9 cellular contexts compared by ENCODE assay signal in genomic region chr1:111203681-111204210, GRCh38. TPM values are rescaled to one million over a fixed set of nuclear protein-coding genes. Genes with fewer than 3 reads are reported as not detected.
DNase-seq lines count a peak whose midpoint lies in the region; ATAC-seq and TF ChIP-seq lines count a peak whose summit lies in the region.
"Had no signal": no experiment of that assay in that cellular context is flagged by ENCODE, and none has a peak within 500 bp of the region (broad histone marks: within the 10 kb centered on the region; RNA-seq: fewer than 3 reads in every experiment).

No MANE protein-coding gene starts in this region.

- no peaks in the 10 kb centered on the region for H3K79me2 ChIP-seq in fibroblast of lung (ENCODE audit: control insufficient read depth, insufficient read depth, low read length)

- peak overlapping the region; percentile 30 for H3K9ac ChIP-seq in fibroblast of lung (ENCODE audit: insufficient read depth, low read length)

- H3K27me3 ChIP-seq in fibroblast of lung (ENCODE audit: control insufficient read depth, insufficient read depth, low read length) (peaks cover 13% of the 10 kb centered on the region), ovary (no peaks in the 10 kb centered on the region), thyroid gland (no peaks in the 10 kb centered on the region)

- H4K20me1 ChIP-seq in fibroblast of lung (ENCODE audit: control insufficient read depth, extremely low read depth, insufficient read depth, low read length) = no peaks in the 10 kb centered on the region

- H3K4me2 ChIP-seq in fibroblast of lung (ENCODE audit: extremely low read depth, insufficient read depth, low read length) = peak overlapping the region; percentile 66

- H3K4me3 ChIP-seq in fibroblast of lung (replicated peaks in 1 of 4; ENCODE audit: control extremely low read depth in 1 of 4, insufficient read depth in 1 of 4, low read depth in 3 of 4, low read length in 4 of 4) = peak overlapping the region; percentile 37 to 58 (median 48)
- H3K4me3 ChIP-seq in ovary = peak overlapping the region; percentile 62
- H3K4me3 ChIP-seq in thyroid gland (replicated peaks in 1 of 3) = peak overlapping the region; percentile 34 to 84 (median 70)

- no peaks in the 10 kb centered on the region for H3K9me3 ChIP-seq in fibroblast of lung (ENCODE audit: control insufficient read depth, insufficient read depth, low read depth, low read length)
- no peaks in the 10 kb centered on the region for H3K9me3 ChIP-seq in ovary
- H3K9me3 ChIP-seq in thyroid gland = no peaks in the 10 kb centered on the region

- H2AFZ ChIP-seq in fibroblast of lung (ENCODE audit: low read length) = no peak overlapping the region

- TF ChIP-seq CTCF in fibroblast of lung (conservative IDR thresholded peaks at IDR 0.05 in 1 of 2, IDR thresholded peaks at IDR 0.05 in 1 of 2; ENCODE audit: low read depth in 1 of 2, low read length in 2 of 2) (no peak), ovary (IDR thresholded peaks at IDR 0.05) (no peak), thyroid gland (IDR thresholded peaks at IDR 0.05) (no peak)

- H3K27ac ChIP-seq in fibroblast of lung (ENCODE audit: insufficient read depth, low read length) (no peak overlapping the region), ovary (no peak overlapping the region), thyroid gland (peak overlapping the region; percentile 43 to 89 (median 86))

- WGBS in ovary, 3 donors = 9 to 23% (median 12%) methylated on average over 17 to 42 of the region's 43 CpGs
- 9 to 25% methylated on average over 17 to 29 of the region's 43 CpGs for WGBS in thyroid gland, 2 donors

- DNase-seq in NCI-H2029 (lab: John Stamatoyannopoulos, UW) (peak; percentile 56), NCI-H2029 treated with DMSO at 0.1 percent for 48 hours (lab: John Stamatoyannopoulos, UW) (no peak), NCI-H526 treated with DMSO at 0.1 percent for 48 hours (lab: John Stamatoyannopoulos, UW) (peak; percentile 67), fibroblast of lung (ENCODE audit: low read depth in 2 of 2) (peak; percentile 35 to 46), ovary (peak; percentile 33 to 70 (median 46)), thyroid gland (peak; percentile 81 to 85)
- DNase-seq in activated CD8-positive, alpha-beta memory T cell treated with anti-CD3 and anti-CD28 coated beads, Interleukin-2, amount 50 U/mL, for 4 hours = peak; percentile 76

- no peak for TF ChIP-seq EP300 in ovary (IDR thresholded peaks at IDR 0.05)

- intact Hi-C loops in ovary (cut with DNase I) (no loop called here), thyroid gland (cut with DNase I) (no loop called here)

- TF ChIP-seq POLR2A in ovary (IDR thresholded peaks at IDR 0.05) = no peak
- peak in 1 of 2 donors; percentile 1 for TF ChIP-seq POLR2A in thyroid gland (IDR thresholded peaks at IDR 0.05)

- H3K36me3 ChIP-seq in fibroblast of lung (ENCODE audit: control insufficient read depth, insufficient read depth, low read length) = no peaks in the 10 kb centered on the region
- H3K36me3 ChIP-seq in ovary = no peaks in the 10 kb centered on the region
- no peaks in the 10 kb centered on the region for H3K36me3 ChIP-seq in thyroid gland

- H3K4me1 ChIP-seq in fibroblast of lung (ENCODE audit: control insufficient read depth, extremely low read depth, insufficient read depth, low read length) (peaks cover 2% of the 10 kb centered on the region), ovary (ENCODE audit: insufficient read depth) (no peaks in the 10 kb centered on the region), thyroid gland (peaks cover 21 to 32% of the 10 kb centered on the region in 2 donors)

- peak; percentile 37 for ATAC-seq in HG02884 (IDR thresholded peaks at IDR 0.05; ENCODE audit: unreplicated experiment)

RNA-seq across cellular contexts. Expression of gene DENND2D, which starts 3.3 kb away (rescaled TPM):
- 15.7 and 19.5 TPM in 2 replicates for total RNA-seq in fibroblast of lung
- polyA plus RNA-seq in fibroblast of lung = 2.2 and 2.5 TPM in 2 replicates
- polyA plus RNA-seq in fibroblast of lung (2012) = 2.3 and 2.9 TPM in 2 replicates
- 1.2 and 1.7 TPM in 2 replicates for polyA minus RNA-seq in fibroblast of lung (ENCODE audit: low replicate concordance)
- 10 to 100 TPM in 3 of 7 donors, 1 to 10 TPM in 4; 6.2 to 19.0 (median 9.5) TPM for total RNA-seq in ovary
- polyA plus RNA-seq in ovary = 10 to 100 TPM in 1 of 2 donors, 1 to 10 TPM in 1; 2.5 to 18.3 TPM
- 10 to 100 TPM; 45.1 to 53.3 (median 49.4) TPM for total RNA-seq in thyroid gland

RNA-seq across cellular contexts. Expression of gene CHI3L2, which starts 23.8 kb away (rescaled TPM):
- 1.5 and 10.3 TPM in 2 replicates for total RNA-seq in fibroblast of lung
- polyA plus RNA-seq in fibroblast of lung = 0.66 and 3.8 TPM in 2 replicates
- 0.93 and 2.7 TPM in 2 replicates for polyA plus RNA-seq in fibroblast of lung (2012)
- 11.7 TPM in 1 of 2 replicates, not detected in the other for polyA minus RNA-seq in fibroblast of lung (ENCODE audit: low replicate concordance)
- 10 to 100 TPM in 1 of 7 donors, 1 to 10 TPM in 5, not detected in 1; 1.1 to 17.0 (median 1.8) TPM for total RNA-seq in ovary
- 1 to 10 TPM in 1 of 2 donors, under 1 TPM in 1; 0.91 to 1.4 TPM for polyA plus RNA-seq in ovary
- total RNA-seq in thyroid gland = 10 to 100 TPM in 2 of 4 donors, 1 to 10 TPM in 2; 4.2 to 25.7 (median 11.8) TPM
- total RNA-seq: pulmonary artery endothelial cell had no signal

Comparison
In these comparisons a context has a peak if more than half of its experiments do, and no peak if none do; other contexts are left out.
1. H3K27ac ChIP-seq: peak in thyroid gland (3 of 3); none in fibroblast of lung (single experiment) and ovary (0 of 2).
2. Peak in every context shown above with its lines, with median percentiles within 50 percentile points of each other: H3K4me3 ChIP-seq.